26 cellular contexts compared by ENCODE assay signal in the genomic region with DNA sequence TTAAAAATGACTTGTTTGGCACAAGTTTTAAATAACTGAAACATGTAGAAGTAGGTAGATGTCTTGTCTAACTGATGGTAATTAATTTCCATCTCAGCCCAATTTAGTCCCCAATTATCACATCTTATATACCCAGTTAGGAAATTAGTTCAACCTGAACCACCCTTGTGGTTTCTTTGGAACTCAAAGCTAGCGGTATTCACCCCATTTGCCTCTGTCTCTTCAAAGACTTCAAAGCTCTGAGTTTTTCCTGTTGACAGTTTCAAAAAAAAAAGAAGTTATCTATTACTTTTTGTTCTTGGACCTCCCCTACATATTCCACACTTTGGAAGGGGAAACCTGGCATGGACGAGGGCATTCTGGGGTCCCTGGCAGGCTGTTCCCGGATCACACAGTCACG.
"Had no signal": no experiment of that assay in that cellular context is flagged by ENCODE, and none has a peak within 500 bp of the region (broad histone marks: within the 10 kb centered on the region; RNA-seq: fewer than 3 reads in every experiment).

No MANE protein-coding gene starts in this region.

- H3K27ac ChIP-seq: neutrophil, pancreas, psoas muscle, right lobe of liver, sigmoid colon, suprapubic skin, testis, tibial artery, transverse colon, upper lobe of right lung, uterus had no signal

- ATAC-seq: naive thymus-derived CD8-positive, alpha-beta T cell; natural killer cell treated with Interleukin-12 subunit alpha and Interleukin-12 subunit beta and Interleukin-15 and Interleukin-18, amount 100 ng/mL, for 72 hours; pancreas; psoas muscle; right cardiac atrium; right lobe of liver; stimulated activated effector memory CD8-positive, alpha-beta T cell treated with anti-CD3 and anti-CD28 coated beads, Interleukin-12 subunit alpha, Interleukin-12 subunit beta, amount 100 ng/mL, for 72 hours; stimulated activated naive B cell treated with anti-CD40 and anti-IgM and Interleukin-4, amounts not matched to agents 10 μg/mL and 1 μg/mL and 100 μg/mL, for 72 hours; stimulated activated naive CD8-positive, alpha-beta T cell treated with anti-CD3 and anti-CD28 coated beads, Interleukin-15, amount 100 ng/mL, for 72 hours; stimulated activated naive CD8-positive, alpha-beta T cell treated with anti-CD3 and anti-CD28 coated beads, Interleukin-15, Interleukin-2, amounts not matched to agents 100 U/mL and 50 U/mL, for 24 hours; upper lobe of right lung had no signal

- H3K4me3 ChIP-seq: pancreas, psoas muscle, right lobe of liver, sigmoid colon, suprapubic skin, testis, tibial artery, transverse colon, upper lobe of right lung, uterus had no signal

- H3K9me3 ChIP-seq: neutrophil, pancreas, psoas muscle, right lobe of liver, sigmoid colon, suprapubic skin, testis, tibial artery, transverse colon, upper lobe of right lung, uterus had no signal

- H3K27me3 ChIP-seq: neutrophil, pancreas, right lobe of liver, sigmoid colon, suprapubic skin, testis, tibial artery, transverse colon, upper lobe of right lung, uterus had no signal

- H3K4me1 ChIP-seq: pancreas, psoas muscle, right lobe of liver, sigmoid colon, suprapubic skin, testis, tibial artery, transverse colon, upper lobe of right lung, uterus had no signal

- H3K36me3 ChIP-seq: neutrophil, pancreas, right lobe of liver, sigmoid colon, suprapubic skin, tibial artery, transverse colon, upper lobe of right lung, uterus had no signal

- DNase-seq: nephron progenitor cell; nucleus accumbens; pancreas; psoas muscle; right cardiac atrium; right lobe of liver; sigmoid colon; small intestine; stimulated activated CD4-positive, alpha-beta T cell treated with anti-CD3 and anti-CD28 coated beads, Interleukin-15, amount 100 ng/mL, for 24 hours; stimulated activated CD4-positive, alpha-beta T cell treated with anti-CD3 and anti-CD28 coated beads, Interleukin-2, amount 100 ng/mL, for 24 hours; stimulated activated CD4-positive, alpha-beta T cell treated with anti-CD3 and anti-CD28 coated beads, Interleukin-2, amount 100 ng/mL, for 48 hours; stimulated activated CD4-positive, alpha-beta T cell treated with anti-CD3 and anti-CD28 coated beads, Interleukin-4, amount 100 ng/mL, for 24 hours; stimulated activated naive B cell treated with anti-CD40 and anti-IgM and Interleukin-4, amounts not matched to agents 10 μg/mL and 1 μg/mL and 100 μg/mL, for 72 hours; stimulated activated naive CD8-positive, alpha-beta T cell treated with anti-CD3 and anti-CD28 coated beads, Interleukin-15, amount 100 ng/mL, for 72 hours; stimulated activated naive CD8-positive, alpha-beta T cell treated with anti-CD3 and anti-CD28 coated beads, Interleukin-15, Interleukin-2, amounts not matched to agents 100 U/mL and 50 U/mL, for 24 hours; substantia nigra; testis; tibial artery; transverse colon; upper lobe of right lung; uterus had no signal
